In genomic region chr1:29148656-29149491, GRCh38 we compare ENCODE assay signal across 24 cellular contexts. TPM values are rescaled to one million over a fixed set of nuclear protein-coding genes. Genes with fewer than 3 reads are reported as not detected.
DNase-seq lines count a peak whose midpoint lies in the region; ATAC-seq and TF ChIP-seq lines count a peak whose summit lies in the region.
"Had no signal": no experiment of that assay in that cellular context is flagged by ENCODE, and none has a peak within 500 bp of the region (broad histone marks: within the 10 kb centered on the region; RNA-seq: fewer than 3 reads in every experiment).

No MANE protein-coding gene starts in this region.

- CTCF ChIA-PET in RWPE1 (lab: Yijun Ruan, JAX) = no interaction called here
- CTCF ChIA-PET in T-cell (lab: Charles Lee) = no interaction called here

- no peak for ATAC-seq in activated naive CD4-positive, alpha-beta T cell treated with anti-CD3 and anti-CD28 coated beads, Interleukin-2, amount 50 U/mL, for 72 hours
- ATAC-seq in left lobe of liver (peak; percentile 69), sciatic nerve (no peak), T-cell (replicated peaks in 1 of 4) (no peak), GM18858 (IDR thresholded peaks at IDR 0.05; ENCODE audit: unreplicated experiment) (no peak)
- ATAC-seq: pancreas, right cardiac atrium had no signal

- POLR2A ChIA-PET in RWPE1 (lab: Yijun Ruan, JAX; ENCODE audit: low non-redundant PET) = no interaction called here
- POLR2A ChIA-PET in T-cell (lab: Charles Lee) = no interaction called here

- no peaks in the 10 kb centered on the region for H3K9me3 Mint-ChIP-seq in activated naive CD4-positive, alpha-beta T cell treated with anti-CD3 and anti-CD28 coated beads, Interleukin-2, amount 50 U/mL, for 24 hours
- H3K9me3 Mint-ChIP-seq in activated naive CD4-positive, alpha-beta T cell treated with anti-CD3 and anti-CD28 coated beads, Interleukin-2, amount 50 U/mL, for 72 hours = peaks cover 0 to 11% of the 10 kb centered on the region in 2 donors
- no peaks in the 10 kb centered on the region for H3K9me3 Mint-ChIP-seq in T-cell
- H3K9me3 Mint-ChIP-seq: T-helper 2 cell treated with Interferon-gamma antibody and Interleukin-4, amounts not matched to agents 5 μg/mL and 100 μg/mL, for 36 hours had no signal

- no peak for TF ChIP-seq CTCF in RWPE1 (conservative IDR thresholded peaks at IDR 0.05; ENCODE audit: low read depth)

- DNase-seq in activated naive CD4-positive, alpha-beta T cell treated with anti-CD3 and anti-CD28 coated beads, Interleukin-2, amount 50 U/mL, for 72 hours (ENCODE audit: low spot score in 2 of 2) = no peak
- DNase-seq in RWPE1 (ENCODE audit: low spot score) (no peak), left lobe of liver (ENCODE audit: low spot score) (peak; percentile 79), sciatic nerve (ENCODE audit: low spot score) (peak; percentile 42), SIG-M5 (lab: John Stamatoyannopoulos, UW) (no peak), T-cell (no peak)
- DNase-seq: activated CD4-positive, alpha-beta T cell treated with anti-CD3 and anti-CD28 coated beads, Interleukin-2, amount 50 U/mL, for 48 hours; activated naive CD4-positive, alpha-beta T cell treated with Interleukin-2 at 50 U/mL for 16 hours; effector CD8-positive, alpha-beta T cell; MM.1S; NCI-H1436; NCI-H510A; pancreas; Peyer's patch; SK-N-SH; stimulated activated CD8-positive, alpha-beta memory T cell treated with anti-CD3 and anti-CD28 coated beads, Interleukin-4, amount 100 ng/mL, for 48 hours; substantia nigra; WERI-Rb-1 had no signal

- H3K4me3 Mint-ChIP-seq in activated naive CD4-positive, alpha-beta T cell treated with anti-CD3 and anti-CD28 coated beads, Interleukin-2, amount 50 U/mL, for 24 hours = no peak overlapping the region
- H3K4me3 Mint-ChIP-seq in T-cell = no peak overlapping the region
- H3K4me3 Mint-ChIP-seq: T-helper 2 cell treated with Interferon-gamma antibody and Interleukin-4, amounts not matched to agents 5 μg/mL and 100 μg/mL, for 36 hours had no signal

- H3K4me1 Mint-ChIP-seq in activated naive CD4-positive, alpha-beta T cell treated with anti-CD3 and anti-CD28 coated beads, Interleukin-2, amount 50 U/mL, for 24 hours = no peaks in the 10 kb centered on the region
- no peaks in the 10 kb centered on the region for H3K4me1 Mint-ChIP-seq in T-cell

- peak overlapping the region; percentile 32 for H3K27ac ChIP-seq in RWPE1
- H3K27ac ChIP-seq: BLaER1 treated with 17β-estradiol and CSF1 and Interleukin-3, amounts not matched to agents 10 nM and 100 nM; esophagus muscularis mucosa; pancreas; Peyer's patch; WERI-Rb-1 had no signal

- H3K36me3 Mint-ChIP-seq in activated naive CD4-positive, alpha-beta T cell treated with anti-CD3 and anti-CD28 coated beads, Interleukin-2, amount 50 U/mL, for 24 hours = peaks cover 36% of the 10 kb centered on the region
- peaks cover 45 to 81% of the 10 kb centered on the region in 2 donors for H3K36me3 Mint-ChIP-seq in activated naive CD4-positive, alpha-beta T cell treated with anti-CD3 and anti-CD28 coated beads, Interleukin-2, amount 50 U/mL, for 72 hours
- H3K36me3 Mint-ChIP-seq in T-cell = peaks cover 74% of the 10 kb centered on the region

- H3K27me3 Mint-ChIP-seq in activated naive CD4-positive, alpha-beta T cell treated with anti-CD3 and anti-CD28 coated beads, Interleukin-2, amount 50 U/mL, for 24 hours = no peaks in the 10 kb centered on the region
- H3K27me3 Mint-ChIP-seq in T-cell = no peaks in the 10 kb centered on the region

- intact Hi-C loops in sciatic nerve (cut with DNase I) = no loop called here

- H3K27ac Mint-ChIP-seq in activated naive CD4-positive, alpha-beta T cell treated with anti-CD3 and anti-CD28 coated beads, Interleukin-2, amount 50 U/mL, for 24 hours = peak overlapping the region; percentile 66
- H3K27ac Mint-ChIP-seq in activated naive CD4-positive, alpha-beta T cell treated with anti-CD3 and anti-CD28 coated beads, Interleukin-2, amount 50 U/mL, for 72 hours = peak overlapping the region in 1 of 2 donors; percentile 93
- no peak overlapping the region for H3K27ac Mint-ChIP-seq in T-cell
- H3K27ac Mint-ChIP-seq: T-helper 2 cell treated with Interferon-gamma antibody and Interleukin-4, amounts not matched to agents 5 μg/mL and 100 μg/mL, for 36 hours had no signal

RNA-seq across cellular contexts. Expression of gene TMEM200B, which starts 25.2 kb away (rescaled TPM):
- 1 to 10 TPM in 1 of 2 donors, under 1 TPM in 1; 0.43 to 4.0 TPM for total RNA-seq in activated naive CD4-positive, alpha-beta T cell treated with anti-CD3 and anti-CD28 coated beads, Interleukin-2, amount 50 U/mL, for 72 hours
- total RNA-seq in left lobe of liver = 2.0 TPM
- 24.6 TPM for total RNA-seq in sciatic nerve
- under 1 TPM in 3 of 5 donors, not detected in 2; 0.12 to 0.16 (median 0.16) TPM for total RNA-seq in T-cell

RNA-seq across cellular contexts. Expression of gene SRSF4, which starts 32.8 kb away (rescaled TPM):
- total RNA-seq in activated naive CD4-positive, alpha-beta T cell treated with anti-CD3 and anti-CD28 coated beads, Interleukin-2, amount 50 U/mL, for 72 hours = 100 to 1,000 TPM; 139 to 163 TPM
- total RNA-seq in left lobe of liver (33.0 TPM), sciatic nerve (95.0 TPM), T-cell (10 to 100 TPM; 76.0 to 90.4 (median 78.9) TPM)

Comparison
In these comparisons a context has a peak if more than half of its experiments do, and no peak if none do; other contexts are left out.
1. DNase-seq: peak in left lobe of liver (single experiment) and sciatic nerve (single experiment); none in activated naive CD4-positive, alpha-beta T cell treated with anti-CD3 and anti-CD28 coated beads, Interleukin-2, amount 50 U/mL, for 72 hours (0 of 2), RWPE1 (single experiment), SIG-M5 (single experiment) and T-cell (0 of 34).